Comparison of ENCODE assay signal across 8 cellular contexts in the genomic region with DNA sequence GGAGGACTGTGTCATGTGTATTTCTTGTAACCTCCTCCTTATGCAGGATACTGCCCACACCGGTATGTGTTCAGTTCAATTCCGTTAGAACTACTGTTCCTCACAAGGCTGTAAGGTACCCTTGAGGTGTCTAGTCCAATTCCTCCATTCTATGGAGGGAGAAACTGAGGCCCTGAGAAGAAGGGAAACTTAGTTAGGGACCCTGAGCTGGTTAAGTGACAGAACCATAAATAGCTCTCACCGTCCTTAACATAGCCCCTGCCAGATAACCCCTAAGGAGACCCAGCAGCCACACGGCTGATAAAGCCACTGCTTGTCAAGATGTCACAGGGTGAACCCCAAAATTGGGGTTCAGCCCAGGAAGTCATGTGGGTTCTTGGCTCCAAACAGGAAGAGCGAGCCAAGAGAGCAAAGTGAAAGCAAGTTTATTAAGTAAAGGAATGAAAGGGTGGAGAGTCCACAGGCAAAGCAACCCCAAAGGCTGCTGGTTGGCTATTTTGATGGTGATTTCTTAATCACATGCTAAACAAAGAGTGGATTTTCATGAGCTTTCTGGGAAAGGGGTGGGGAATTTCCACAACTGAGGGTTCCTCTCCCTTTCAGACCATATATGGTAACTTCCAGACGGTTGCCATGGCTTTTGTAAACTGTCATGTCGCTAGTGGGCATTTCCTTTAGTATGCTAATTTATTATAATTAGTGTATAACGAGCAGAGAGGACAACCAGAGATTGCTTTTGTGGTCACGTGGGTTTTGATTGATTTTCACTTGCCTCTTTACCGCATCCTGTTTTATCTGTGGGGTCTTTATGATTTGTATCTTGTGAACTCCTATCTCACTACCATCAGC.
DNase-seq lines count a peak whose midpoint lies in the region; ATAC-seq lines count a peak whose summit lies in the region.

No MANE protein-coding gene starts in this region.

- H3K36me3 ChIP-seq in SJCRH30: no peaks in the 10 kb centered on the region

- no peak overlapping the region for H3K4me3 ChIP-seq in SJCRH30

- ATAC-seq in GM18907 (IDR thresholded peaks at IDR 0.05; ENCODE audit: unreplicated experiment): peak; percentile 82
- ATAC-seq in HG03045 (IDR thresholded peaks at IDR 0.05; ENCODE audit: unreplicated experiment): peak; percentile 85

- peak; percentile 23 for DNase-seq in UCSD-AML1 (lab: John Stamatoyannopoulos, UW; ENCODE audit: unreplicated experiment)
- peak in 42 of 61 donors; percentile 5 to 88 (median 56) for DNase-seq in caudate nucleus (lab: John Stamatoyannopoulos, UW)
- DNase-seq in left kidney (ENCODE audit: low read depth, low spot score): peak; percentile 61
- peak; percentile 3 to 48 for DNase-seq in stimulated activated CD4-positive, alpha-beta T cell treated with anti-CD3 and anti-CD28 coated beads, Interleukin-4, amount 100 ng/mL, for 4 hours
- DNase-seq in SHP77 (lab: John Stamatoyannopoulos, UW): no peak
- no peak for DNase-seq in SJCRH30

- H3K4me1 ChIP-seq in SJCRH30: peaks cover 10% of the 10 kb centered on the region

- no peaks in the 10 kb centered on the region for H3K9me3 ChIP-seq in SJCRH30 (replicated peaks)

- H3K27me3 ChIP-seq in SJCRH30: no peaks in the 10 kb centered on the region

- peak overlapping the region; percentile 96 for H3K27ac ChIP-seq in caudate nucleus (ENCODE audit: low read depth, low read length)
- no peak overlapping the region for H3K27ac ChIP-seq in SJCRH30

Comparison
In these comparisons a context has a peak if more than half of its experiments do, and no peak if none do; other contexts are left out.
1. DNase-seq: peak in UCSD-AML1 (single experiment), caudate nucleus (42 of 61), left kidney (single experiment) and stimulated activated CD4-positive, alpha-beta T cell treated with anti-CD3 and anti-CD28 coated beads, Interleukin-4, amount 100 ng/mL, for 4 hours (2 of 2); none in SHP77 (0 of 2) and SJCRH30 (0 of 2).